In genomic region chr2:157076526-157077161, GRCh38 we compare ENCODE assay signal across 20 cellular contexts.
DNase-seq lines count a peak whose midpoint lies in the region; ATAC-seq and TF ChIP-seq lines count a peak whose summit lies in the region.
"Had no signal": no experiment of that assay in that cellular context is flagged by ENCODE, and none has a peak within 500 bp of the region (broad histone marks: within the 10 kb centered on the region; RNA-seq: fewer than 3 reads in every experiment).

No MANE protein-coding gene starts in this region.

- H3F3A ChIP-seq in PC-9 (ENCODE audit: insufficient read depth, low read depth): no peaks in the 10 kb centered on the region

- H4K20me1 ChIP-seq in PC-9 (ENCODE audit: insufficient read depth): no peaks in the 10 kb centered on the region

- H3K36me3 ChIP-seq in PC-9 (ENCODE audit: low read depth) (no peaks in the 10 kb centered on the region), Caco-2 (ENCODE audit: control insufficient read depth, insufficient read depth, low read length) (no peaks in the 10 kb centered on the region)
- H3K36me3 ChIP-seq: cardiac muscle cell, heart right ventricle, stomach, vagina had no signal

- H3K4me3 ChIP-seq in PC-9 (no peak overlapping the region), Caco-2 (ENCODE audit: low read depth, low read length) (no peak overlapping the region)
- H3K4me3 ChIP-seq: cardiac muscle cell, heart right ventricle, stomach, vagina had no signal

- TF ChIP-seq CTCF in PC-9 (conservative IDR thresholded peaks at IDR 0.05): no peak
- TF ChIP-seq CTCF in Caco-2 (IDR thresholded peaks at IDR 0.05; ENCODE audit: insufficient read depth in 1 of 2, low read depth in 1 of 2, low read length in 1 of 2, severe bottlenecking in 1 of 2, unreplicated experiment in 1 of 2): no peak

- intact Hi-C loops in PC-9 (cut with micrococcal nuclease; ENCODE audit: unreplicated experiment) (no loop called here), Caco-2 (cut with micrococcal nuclease; ENCODE audit: unreplicated experiment) (no loop called here)
- intact Hi-C loops in activated naive CD4-positive, alpha-beta T cell treated with anti-CD3 and anti-CD28 coated beads for 36 hours (cut with micrococcal nuclease): no loop called here

- no peaks in the 10 kb centered on the region for H3K9me3 Mint-ChIP-seq in Caco-2 (ENCODE audit: unreplicated experiment)
- no peaks in the 10 kb centered on the region for H3K9me3 Mint-ChIP-seq in activated naive CD4-positive, alpha-beta T cell treated with anti-CD3 and anti-CD28 coated beads for 36 hours
- H3K9me3 Mint-ChIP-seq: CD8-positive, alpha-beta T cell had no signal

- no peaks in the 10 kb centered on the region for H3K4me1 Mint-ChIP-seq in Caco-2 (ENCODE audit: low read depth, unreplicated experiment)
- no peaks in the 10 kb centered on the region for H3K4me1 Mint-ChIP-seq in activated naive CD4-positive, alpha-beta T cell treated with anti-CD3 and anti-CD28 coated beads for 36 hours (ENCODE audit: low read depth)

- no peak overlapping the region for H3K4me2 ChIP-seq in PC-9

- no peak overlapping the region for H3K4me3 Mint-ChIP-seq in Caco-2 (ENCODE audit: unreplicated experiment)
- no peak overlapping the region for H3K4me3 Mint-ChIP-seq in activated naive CD4-positive, alpha-beta T cell treated with anti-CD3 and anti-CD28 coated beads for 36 hours
- H3K4me3 Mint-ChIP-seq: CD8-positive, alpha-beta T cell; nephron had no signal

- H3K9me3 ChIP-seq in PC-9 (ENCODE audit: insufficient read depth, low read depth) (no peaks in the 10 kb centered on the region), Caco-2 (0 out of 2 replicates have a peak, but pooled peaks cover 4% of the 10 kb centered on the region)
- H3K9me3 ChIP-seq: vagina had no signal

- ATAC-seq in GM18508 (IDR thresholded peaks at IDR 0.05; ENCODE audit: insufficient read depth, unreplicated experiment) (peak; percentile 79), GM21390 (IDR thresholded peaks at IDR 0.05; ENCODE audit: unreplicated experiment) (peak; percentile 50), HG03175 (IDR thresholded peaks at IDR 0.05; ENCODE audit: unreplicated experiment) (peak; percentile 51)
- ATAC-seq: CD8-positive, alpha-beta T cell; heart right ventricle had no signal

- H3K27me3 Mint-ChIP-seq in Caco-2 (ENCODE audit: insufficient read depth, unreplicated experiment): peaks cover 5% of the 10 kb centered on the region
- no peaks in the 10 kb centered on the region for H3K27me3 Mint-ChIP-seq in activated naive CD4-positive, alpha-beta T cell treated with anti-CD3 and anti-CD28 coated beads for 36 hours (ENCODE audit: low read depth)

- H3K9me2 ChIP-seq in PC-9 (ENCODE audit: insufficient read depth): no peaks in the 10 kb centered on the region

- CTCF ChIA-PET in PC-9 (lab: Charles Lee) (no interaction called here), Caco-2 (lab: Charles Lee) (no interaction called here)
- CTCF ChIA-PET in activated naive CD4-positive, alpha-beta T cell treated with anti-CD3 and anti-CD28 coated beads for 36 hours (lab: Charles Lee): no interaction called here

- H2AFZ ChIP-seq in PC-9: 0 out of 2 replicates have a peak overlapping the region, but pooled peaks have one; percentile 22

- H3K79me2 ChIP-seq in PC-9 (ENCODE audit: low read depth): no peaks in the 10 kb centered on the region

- BruUV-seq in PC-9 (replicated peaks; lab: Mats Ljungman, UMichigan) (no TSS peak), Caco-2 (replicated peaks; lab: Mats Ljungman, UMichigan) (no TSS peak)

- H3K27me3 ChIP-seq in PC-9 (ENCODE audit: insufficient read depth, low read depth) (no peaks in the 10 kb centered on the region), Caco-2 (replicated peaks; ENCODE audit: control insufficient read depth, insufficient read depth, low read length) (no peaks in the 10 kb centered on the region)
- H3K27me3 ChIP-seq: cardiac muscle cell, heart right ventricle, stomach, vagina had no signal

- no peak overlapping the region for H3K27ac ChIP-seq in PC-9
- H3K27ac ChIP-seq: cardiac muscle cell, heart right ventricle, stomach, vagina had no signal

- no peaks in the 10 kb centered on the region for H3K36me3 Mint-ChIP-seq in Caco-2 (ENCODE audit: insufficient read depth, unreplicated experiment)
- no peaks in the 10 kb centered on the region for H3K36me3 Mint-ChIP-seq in activated naive CD4-positive, alpha-beta T cell treated with anti-CD3 and anti-CD28 coated beads for 36 hours (ENCODE audit: low read depth)
- H3K36me3 Mint-ChIP-seq: CD8-positive, alpha-beta T cell had no signal

- H3K4me1 ChIP-seq in PC-9 (replicated peaks; ENCODE audit: insufficient read depth) (no peaks in the 10 kb centered on the region), Caco-2 (no peaks in the 10 kb centered on the region)
- H3K4me1 ChIP-seq: stomach, vagina had no signal

- no peak overlapping the region for H3K27ac Mint-ChIP-seq in Caco-2 (ENCODE audit: unreplicated experiment)
- no peak overlapping the region for H3K27ac Mint-ChIP-seq in activated naive CD4-positive, alpha-beta T cell treated with anti-CD3 and anti-CD28 coated beads for 36 hours
- H3K27ac Mint-ChIP-seq: CD8-positive, alpha-beta T cell; nephron had no signal

- POLR2A ChIA-PET in PC-9 (lab: Charles Lee; ENCODE audit: unreplicated experiment) (no interaction called here), Caco-2 (lab: Charles Lee) (no interaction called here)

- DNase-seq in PC-9 (no peak), Caco-2 (no peak), DMS153 (lab: John Stamatoyannopoulos, UW) (no peak), globus pallidus (ENCODE audit: low spot score) (no peak)
- DNase-seq in activated naive CD4-positive, alpha-beta T cell treated with anti-CD3 and anti-CD28 coated beads for 36 hours: no peak
- DNase-seq: activated CD4-positive, alpha-beta T cell treated with anti-CD3 and anti-CD28 coated beads for 4 hours; CD8-positive, alpha-beta T cell; EL; heart right ventricle; islet precursor cell; mesendoderm; NCI-H1092; SHP77 treated with DMSO at 0.1 percent for 48 hours; stomach had no signal
